In genomic region chr13:99605417-99606321, GRCh38 we compare ENCODE assay signal across 8 cellular contexts. TPM values are rescaled to one million over a fixed set of nuclear protein-coding genes. Genes with fewer than 3 reads are reported as not detected.
A peak's percentile ranks its signal among the peaks of the same experiment; 100 is the strongest.
DNase-seq lines count a peak whose midpoint lies in the region; ATAC-seq and TF ChIP-seq lines count a peak whose summit lies in the region.

No MANE protein-coding gene starts in this region.

- no peaks in the 10 kb centered on the region for H3K9me3 ChIP-seq in thoracic aorta

- no peaks in the 10 kb centered on the region for H3K27me3 Mint-ChIP-seq in naive thymus-derived CD8-positive, alpha-beta T cell

- peak overlapping the region; percentile 84 to 96 (median 92) for H3K27ac Mint-ChIP-seq in naive thymus-derived CD8-positive, alpha-beta T cell

- peak overlapping the region; percentile 87 to 96 (median 92) for H3K4me3 Mint-ChIP-seq in naive thymus-derived CD8-positive, alpha-beta T cell

- DNase-seq in AG10803 (ENCODE audit: low read depth) (peak; percentile 22), NCI-H526 (lab: John Stamatoyannopoulos, UW) (peak; percentile 51 to 74), activated T-cell treated with anti-CD3 and anti-CD28 coated beads for 1 hour (ENCODE audit: low read depth) (peak; percentile 26), fibroblast of gingiva (ENCODE audit: low read depth) (peak; percentile 13), thoracic aorta (ENCODE audit: low spot score) (no peak)
- peak in 7 of 10 donors; percentile 21 to 77 (median 39) for DNase-seq in naive thymus-derived CD8-positive, alpha-beta T cell

- peaks cover 7 to 14% of the 10 kb centered on the region in 2 donors for H3K4me1 ChIP-seq in thoracic aorta (ENCODE audit: control insufficient read depth in 1 of 2, low read depth in 2 of 2)

- H3K27me3 ChIP-seq in thoracic aorta (replicated peaks; ENCODE audit: insufficient read depth): no peaks in the 10 kb centered on the region

- H3K36me3 ChIP-seq in thoracic aorta: no peaks in the 10 kb centered on the region

- peaks cover 23 to 63% (median 60%) of the 10 kb centered on the region in 4 donors for H3K4me1 Mint-ChIP-seq in naive thymus-derived CD8-positive, alpha-beta T cell

- H3K4me3 ChIP-seq in AG10803 (ENCODE audit: low read length): peak overlapping the region; percentile 66
- peak overlapping the region; percentile 99 for H3K4me3 ChIP-seq in thoracic aorta

- H3K36me3 Mint-ChIP-seq in naive thymus-derived CD8-positive, alpha-beta T cell: no peaks in the 10 kb centered on the region

- ATAC-seq in GM18873 (IDR thresholded peaks at IDR 0.05; ENCODE audit: low FRiP score, unreplicated experiment) (peak; percentile 45), HG03103 (IDR thresholded peaks at IDR 0.05; ENCODE audit: low read depth, unreplicated experiment) (peak; percentile 61), thoracic aorta (ENCODE audit: insufficient number of reproducible peaks, low FRiP score, low read depth) (peak; percentile 49)
- peak; percentile 67 to 71 for ATAC-seq in naive thymus-derived CD8-positive, alpha-beta T cell

- TF ChIP-seq CTCF in AG10803 (conservative IDR thresholded peaks at IDR 0.05; ENCODE audit: low read length): peak; percentile 37
- TF ChIP-seq CTCF in thoracic aorta (IDR thresholded peaks at IDR 0.05): peak; percentile 28

- H3K27ac ChIP-seq in thoracic aorta: peak overlapping the region; percentile 65 to 86

- POLR2A ChIA-PET in naive thymus-derived CD8-positive, alpha-beta T cell (lab: Charles Lee): interaction anchor here (0.7 to 2.1 kb wide), 9 partner anchors 10 to 1069 kb away, joined by 3 to 20 read pairs (median 3); partner anchors contain the start of gene TMTC4

- no peaks in the 10 kb centered on the region for H3K9me3 Mint-ChIP-seq in naive thymus-derived CD8-positive, alpha-beta T cell

RNA-seq across cellular contexts. Expression of gene CLYBL, which starts 0.8 kb away (rescaled TPM):
- 10 to 100 TPM; 12.1 TPM for total RNA-seq in naive thymus-derived CD8-positive, alpha-beta T cell
- polyA plus RNA-seq in naive thymus-derived CD8-positive, alpha-beta T cell: 10 to 100 TPM in 1 of 3 donors, 1 to 10 TPM in 2; 6.5 to 16.8 (median 8.0) TPM
- total RNA-seq in thoracic aorta: 1 to 10 TPM; 2.8 to 5.4 TPM
